Comparison of ENCODE assay signal across 8 cellular contexts in genomic region chr7:139358541-139359365, GRCh38.
DNase-seq lines count a peak whose midpoint lies in the region; ATAC-seq and TF ChIP-seq lines count a peak whose summit lies in the region.

No MANE protein-coding gene starts in this region.

- H3K4me1 ChIP-seq in parathyroid adenoma: no peaks in the 10 kb centered on the region

- H3K9ac ChIP-seq in parathyroid adenoma: peak overlapping the region; percentile 10

- H2AFZ ChIP-seq in parathyroid adenoma: peak overlapping the region; percentile 84

- H3K4me3 ChIP-seq in foreskin fibroblast (ENCODE audit: low read depth in 1 of 2, low read length in 2 of 2): peak overlapping the region; percentile 70 to 96
- H3K4me3 ChIP-seq in parathyroid adenoma (ENCODE audit: low read depth, low read length): peak overlapping the region; percentile 99

- peak overlapping the region; percentile 71 for H3K4me2 ChIP-seq in parathyroid adenoma (ENCODE audit: low read length)

- peak overlapping the region; percentile 98 for H3K27ac ChIP-seq in parathyroid adenoma

- peaks cover 33% of the 10 kb centered on the region for H3K79me2 ChIP-seq in parathyroid adenoma

- no peaks in the 10 kb centered on the region for H3K27me3 ChIP-seq in parathyroid adenoma (ENCODE audit: control insufficient read depth, insufficient read depth, low read length)

- ATAC-seq in HG02763 (IDR thresholded peaks at IDR 0.05; ENCODE audit: unreplicated experiment): peak; percentile 5

- H3K36me3 ChIP-seq in parathyroid adenoma (ENCODE audit: control insufficient read depth, insufficient read depth, low read length): no peaks in the 10 kb centered on the region

- no peaks in the 10 kb centered on the region for H3K9me3 ChIP-seq in parathyroid adenoma (ENCODE audit: control insufficient read depth, low read length)

- TF ChIP-seq CTCF in foreskin fibroblast (IDR thresholded peaks at IDR 0.05; ENCODE audit: low read depth, low read length) (no peak), parathyroid adenoma (IDR thresholded peaks at IDR 0.05) (no peak), GM10266 (IDR thresholded peaks at IDR 0.05; ENCODE audit: control insufficient read depth, insufficient read depth, low read depth, missing control alignments) (no peak)

- DNase-seq in DMS153 treated with DMSO at 0.1 percent for 48 hours (lab: John Stamatoyannopoulos, UW; ENCODE audit: unreplicated experiment) (peak; percentile 9), DMS153 (lab: John Stamatoyannopoulos, UW) (no peak), NCI-H69 (lab: John Stamatoyannopoulos, UW) (peak; percentile 24), foreskin fibroblast (peak; percentile 21 to 62), GM10266 (ENCODE audit: extremely low spot score) (no peak)
- peak; percentile 63 to 68 for DNase-seq in activated T-cell treated with anti-CD3 and anti-CD28 coated beads, Interleukin-2, amount 50 U/mL, for 48 hours

Comparison
In these comparisons a context has a peak if more than half of its experiments do, and no peak if none do; other contexts are left out.
1. DNase-seq: peak in DMS153 treated with DMSO at 0.1 percent for 48 hours (single experiment), NCI-H69 (single experiment), activated T-cell treated with anti-CD3 and anti-CD28 coated beads, Interleukin-2, amount 50 U/mL, for 48 hours (2 of 2) and foreskin fibroblast (2 of 2); none in DMS153 (single experiment) and GM10266 (single experiment).